9 cellular contexts compared by ENCODE assay signal in genomic region chr5:125700380-125700856, GRCh38.
A peak's percentile ranks its signal among the peaks of the same experiment; 100 is the strongest.
DNase-seq lines count a peak whose midpoint lies in the region; ATAC-seq and TF ChIP-seq lines count a peak whose summit lies in the region.
"Had no signal": no experiment of that assay in that cellular context is flagged by ENCODE, and none has a peak within 500 bp of the region (broad histone marks: within the 10 kb centered on the region; RNA-seq: fewer than 3 reads in every experiment).

No MANE protein-coding gene starts in this region.

- H3K27ac Mint-ChIP-seq in endodermal cell, result no peak overlapping the region
- peak overlapping the region; percentile 97 for H3K27ac Mint-ChIP-seq in neural crest cell (ENCODE audit: unreplicated experiment)
- no peak overlapping the region for H3K27ac Mint-ChIP-seq in stimulated activated memory B cell treated with anti-CD40 and anti-IgM and Interleukin-4, amounts not matched to agents 10 μg/mL and 1 μg/mL and 100 μg/mL, for 72 hours

- H3K36me3 ChIP-seq in endodermal cell (ENCODE audit: control insufficient read depth, insufficient read depth, low read length), result no peaks in the 10 kb centered on the region

- DNase-seq in GM12865 (ENCODE audit: low read depth) (peak; percentile 6), NCI-H2227 treated with DMSO at 0.1 percent for 48 hours (lab: John Stamatoyannopoulos, UW) (peak; percentile 33), endodermal cell (no peak), neural crest cell (ENCODE audit: low read depth, low spot score) (no peak), 8988T (no peak)
- no peak for DNase-seq in central memory CD4-positive, alpha-beta T cell
- no peak for DNase-seq in activated naive CD4-positive, alpha-beta T cell treated with Interleukin-2 at 50 U/mL for 16 hours
- DNase-seq: T1000 had no signal

- no peaks in the 10 kb centered on the region for H3K27me3 ChIP-seq in endodermal cell (ENCODE audit: control insufficient read depth, insufficient read depth, low read length, poor library complexity, severe bottlenecking)

- ATAC-seq in stimulated activated memory B cell treated with anti-CD40 and anti-IgM and Interleukin-4, amounts not matched to agents 10 μg/mL and 1 μg/mL and 100 μg/mL, for 72 hours, result no peak

- H3K4me3 ChIP-seq in GM12865 (ENCODE audit: low read depth, low read length) (no peak overlapping the region), endodermal cell (ENCODE audit: low read length) (no peak overlapping the region)

- H3K4me1 Mint-ChIP-seq in endodermal cell (peaks cover 5% of the 10 kb centered on the region), neural crest cell (peaks cover 45% of the 10 kb centered on the region)
- H3K4me1 Mint-ChIP-seq in stimulated activated memory B cell treated with anti-CD40 and anti-IgM and Interleukin-4, amounts not matched to agents 10 μg/mL and 1 μg/mL and 100 μg/mL, for 72 hours, result no peaks in the 10 kb centered on the region

- H3K27me3 Mint-ChIP-seq in endodermal cell (ENCODE audit: insufficient read depth) (no peaks in the 10 kb centered on the region), neural crest cell (ENCODE audit: low read depth) (no peaks in the 10 kb centered on the region)
- H3K27me3 Mint-ChIP-seq in stimulated activated memory B cell treated with anti-CD40 and anti-IgM and Interleukin-4, amounts not matched to agents 10 μg/mL and 1 μg/mL and 100 μg/mL, for 72 hours, result peaks cover 16% of the 10 kb centered on the region

- H3K4me3 Mint-ChIP-seq in endodermal cell, result no peak overlapping the region
- H3K4me3 Mint-ChIP-seq in neural crest cell, result peak overlapping the region; percentile 18
- no peak overlapping the region for H3K4me3 Mint-ChIP-seq in stimulated activated memory B cell treated with anti-CD40 and anti-IgM and Interleukin-4, amounts not matched to agents 10 μg/mL and 1 μg/mL and 100 μg/mL, for 72 hours

- H3K9me3 ChIP-seq in endodermal cell (ENCODE audit: control insufficient read depth, low read length), result peaks cover 23% of the 10 kb centered on the region

- H3K27ac ChIP-seq in endodermal cell (ENCODE audit: low read depth, low read length), result peak overlapping the region; percentile 84

- peaks cover 17% of the 10 kb centered on the region for H3K9me3 Mint-ChIP-seq in endodermal cell
- H3K9me3 Mint-ChIP-seq in neural crest cell, result peaks cover 14% of the 10 kb centered on the region
- H3K9me3 Mint-ChIP-seq in stimulated activated memory B cell treated with anti-CD40 and anti-IgM and Interleukin-4, amounts not matched to agents 10 μg/mL and 1 μg/mL and 100 μg/mL, for 72 hours, result peaks cover 13% of the 10 kb centered on the region

- H3K36me3 Mint-ChIP-seq in endodermal cell (ENCODE audit: low read depth) (peaks cover 2% of the 10 kb centered on the region), neural crest cell (ENCODE audit: low read depth) (peaks cover 12% of the 10 kb centered on the region)
- no peaks in the 10 kb centered on the region for H3K36me3 Mint-ChIP-seq in stimulated activated memory B cell treated with anti-CD40 and anti-IgM and Interleukin-4, amounts not matched to agents 10 μg/mL and 1 μg/mL and 100 μg/mL, for 72 hours

- H3K4me1 ChIP-seq in endodermal cell (ENCODE audit: control insufficient read depth, insufficient read depth, low read length), result no peaks in the 10 kb centered on the region

- 67 to 89% methylated on average over 3 to 8 of the region's 8 CpGs for WGBS in endodermal cell (ENCODE audit: insufficient coverage in 1 of 2, insufficient read length in 1 of 2), 2 experiments

- no peak overlapping the region for H3K9ac ChIP-seq in endodermal cell (ENCODE audit: extremely low read depth, low read length, poor library complexity, severe bottlenecking)

- no peak for TF ChIP-seq CTCF in GM12865 (IDR thresholded peaks at IDR 0.05; ENCODE audit: insufficient read depth, low read depth, low read length, missing control alignments)
- TF ChIP-seq CTCF in endodermal cell (conservative IDR thresholded peaks at IDR 0.05), result no peak
- TF ChIP-seq CTCF in neural crest cell (conservative IDR thresholded peaks at IDR 0.05), result no peak

Comparison
In these comparisons a context has a peak if more than half of its experiments do, and no peak if none do; other contexts are left out.
1. DNase-seq: peak in GM12865 (single experiment) and NCI-H2227 treated with DMSO at 0.1 percent for 48 hours (single experiment); none in endodermal cell (single experiment), neural crest cell (single experiment), central memory CD4-positive, alpha-beta T cell (single experiment), 8988T (single experiment) and activated naive CD4-positive, alpha-beta T cell treated with Interleukin-2 at 50 U/mL for 16 hours (single experiment).